ENCODE assay signal across 28 cellular contexts in genomic region chrX:127947450-127947849, GRCh38.
"Had no signal": no experiment of that assay in that cellular context is flagged by ENCODE, and none has a peak within 500 bp of the region (broad histone marks: within the 10 kb centered on the region; RNA-seq: fewer than 3 reads in every experiment).

No MANE protein-coding gene starts in this region.

- H3K4me2 ChIP-seq: KMS-11, PC-9, SK-N-SH had no signal

- H3K27me3 ChIP-seq: SJSA1 had no signal

- H3K27ac ChIP-seq: KMS-11, PC-9, SJSA1 had no signal

- H3K36me3 ChIP-seq: SJSA1 had no signal

- H3K4me1 ChIP-seq: SJSA1 had no signal

- FAIRE-seq: RCC 7860 had no signal

- H3K9me3 ChIP-seq: SJSA1, SK-N-SH had no signal

- H3K9ac ChIP-seq: KMS-11, SK-N-SH had no signal

- H3K4me3 ChIP-seq: PC-9, SJSA1 had no signal

- DNase-seq: Karpas-422, MM.1S, MV-4-11, NCI-H1092, NCI-H1105, NCI-H1417 treated with DMSO at 0.1 percent for 48 hours, NCI-H1436 treated with DMSO at 0.1 percent for 48 hours, NCI-H1694 treated with DMSO at 0.1 percent for 48 hours, NCI-H187 treated with DMSO at 0.1 percent for 48 hours, NCI-H2029, NCI-H2081, NCI-H2171 treated with DMSO at 0.1 percent for 48 hours, NCI-H2227 treated with DMSO at 0.1 percent for 48 hours, NCI-H345, NCI-H446, NCI-H510A treated with DMSO at 0.1 percent for 48 hours, NCI-H524 treated with DMSO at 0.1 percent for 48 hours, NCI-H526 treated with DMSO at 0.1 percent for 48 hours, NCI-H748 treated with DMSO at 0.1 percent for 48 hours, NCI-H82, PC-9, Right ventricle myocardium superior, SHP77 treated with DMSO at 0.1 percent for 48 hours, SK-N-SH, SW 1271 had no signal
